In genomic region chrX:149984411-149984810, GRCh38 we compare ENCODE assay signal across 26 cellular contexts. TPM values are rescaled to one million over a fixed set of nuclear protein-coding genes. Genes with fewer than 3 reads are reported as not detected.
"Had no signal": no experiment of that assay in that cellular context is flagged by ENCODE, and none has a peak within 500 bp of the region (broad histone marks: within the 10 kb centered on the region; RNA-seq: fewer than 3 reads in every experiment).

No MANE protein-coding gene starts in this region.

- H3K4me3 Mint-ChIP-seq: IgD-negative memory B cell had no signal

- H3K4me3 ChIP-seq: K562 had no signal

- H3K9me3 ChIP-seq: SK-N-SH had no signal

- H3K27ac ChIP-seq: HL-60, KMS-11, RWPE1 had no signal

- ATAC-seq: K562, Panc1, PC-3 had no signal

- H3K9me3 Mint-ChIP-seq: IgD-negative memory B cell had no signal

- H3K27me3 Mint-ChIP-seq: IgD-negative memory B cell had no signal

- H3K9ac ChIP-seq: KMS-11, SK-N-SH had no signal

- H3K27ac Mint-ChIP-seq: IgD-negative memory B cell had no signal

- H3K9me2 ChIP-seq: SK-N-SH had no signal

- H3K4me2 ChIP-seq: KMS-11, SK-N-SH had no signal

- DNase-seq: Kasumi-1, MM.1S, NCI-H1092 treated with DMSO at 0.1 percent for 48 hours, NCI-H1436, NCI-H187, NCI-H2029, NCI-H2081 treated with DMSO at 0.1 percent for 48 hours, NCI-H2171, NCI-H226, NCI-H446, NCI-H510A, NCI-H524 treated with DMSO at 0.1 percent for 48 hours, NCI-H69, NCI-H774, PC-3, SHP77, SK-N-SH had no signal

RNA-seq across cellular contexts. Expression of gene HSFX4, which starts 55.0 kb away (rescaled TPM):
- total RNA-seq: M059J, OCI-LY7, PC-3, SK-MEL-5 had no signal
- polyA plus RNA-seq: IgD-negative memory B cell, SK-N-SH had no signal
